25 cellular contexts compared by ENCODE assay signal in genomic region chr3:8871306-8871705, GRCh38.
"Had no signal": no experiment of that assay in that cellular context is flagged by ENCODE, and none has a peak within 500 bp of the region (broad histone marks: within the 10 kb centered on the region; RNA-seq: fewer than 3 reads in every experiment).

No MANE protein-coding gene starts in this region.

- H3K4me2 ChIP-seq: hepatocyte had no signal

- H3K27ac Mint-ChIP-seq: effector memory CD8-positive, alpha-beta T cell; nephron; stimulated activated naive B cell treated with anti-CD40 and anti-IgM and Interleukin-4, amounts not matched to agents 10 μg/mL and 1 μg/mL and 100 μg/mL, for 72 hours; stimulated activated naive CD8-positive, alpha-beta T cell treated with anti-CD3 and anti-CD28 coated beads, Interleukin-15, Interleukin-2, amounts not matched to agents 100 ng/mL and 50 ng/mL, for 24 hours had no signal

- ATAC-seq: effector memory CD8-positive, alpha-beta T cell; gastrocnemius medialis; heart left ventricle; left lobe of liver; naive thymus-derived CD4-positive, alpha-beta T cell; right lobe of liver; stimulated activated naive B cell treated with anti-CD40 and anti-IgM and Interleukin-4, amounts not matched to agents 10 μg/mL and 1 μg/mL and 100 μg/mL, for 72 hours; upper lobe of right lung had no signal

- H3K27ac ChIP-seq: gastrocnemius medialis, heart left ventricle, hepatocyte, right lobe of liver, thoracic aorta, tibial nerve, upper lobe of right lung, vagina had no signal

- H3K4me3 Mint-ChIP-seq: effector memory CD8-positive, alpha-beta T cell; naive thymus-derived CD4-positive, alpha-beta T cell; nephron; stimulated activated naive B cell treated with anti-CD40 and anti-IgM and Interleukin-4, amounts not matched to agents 10 μg/mL and 1 μg/mL and 100 μg/mL, for 72 hours; stimulated activated naive CD8-positive, alpha-beta T cell treated with anti-CD3 and anti-CD28 coated beads, Interleukin-15, Interleukin-2, amounts not matched to agents 100 ng/mL and 50 ng/mL, for 24 hours had no signal

- H3K27me3 ChIP-seq: gastrocnemius medialis, heart left ventricle, hepatocyte, right lobe of liver, tibial nerve, upper lobe of right lung, vagina had no signal

- H3K9me3 ChIP-seq: gastrocnemius medialis, heart left ventricle, right lobe of liver, thoracic aorta, tibial nerve, upper lobe of right lung, vagina had no signal

- DNase-seq: cortex of kidney; effector memory CD8-positive, alpha-beta T cell; gastrocnemius medialis; heart left ventricle; kidney; mesendoderm; midbrain; naive thymus-derived CD4-positive, alpha-beta T cell; nucleus accumbens; posterior cingulate gyrus; retina; right lobe of liver; small intestine; stimulated activated CD4-positive, alpha-beta T cell treated with anti-CD3 and anti-CD28 coated beads, Interleukin-15, amount 100 ng/mL, for 24 hours; stimulated activated CD4-positive, alpha-beta T cell treated with anti-CD3 and anti-CD28 coated beads, Interleukin-2, amount 100 ng/mL, for 48 hours; stimulated activated naive B cell treated with anti-CD40 and anti-IgM and Interleukin-4, amounts not matched to agents 10 μg/mL and 1 μg/mL and 100 μg/mL, for 72 hours; upper lobe of right lung had no signal

- H3K4me1 ChIP-seq: gastrocnemius medialis, heart left ventricle, right lobe of liver, tibial nerve, upper lobe of right lung, vagina had no signal

- H3K4me1 Mint-ChIP-seq: stimulated activated naive B cell treated with anti-CD40 and anti-IgM and Interleukin-4, amounts not matched to agents 10 μg/mL and 1 μg/mL and 100 μg/mL, for 72 hours had no signal

- H3K79me2 ChIP-seq: hepatocyte had no signal

- H3K27me3 Mint-ChIP-seq: effector memory CD8-positive, alpha-beta T cell; naive thymus-derived CD4-positive, alpha-beta T cell; stimulated activated naive B cell treated with anti-CD40 and anti-IgM and Interleukin-4, amounts not matched to agents 10 μg/mL and 1 μg/mL and 100 μg/mL, for 72 hours; stimulated activated naive CD8-positive, alpha-beta T cell treated with anti-CD3 and anti-CD28 coated beads, Interleukin-15, Interleukin-2, amounts not matched to agents 100 ng/mL and 50 ng/mL, for 24 hours had no signal

- H3K9me3 Mint-ChIP-seq: nephron; stimulated activated naive CD8-positive, alpha-beta T cell treated with anti-CD3 and anti-CD28 coated beads, Interleukin-15, Interleukin-2, amounts not matched to agents 100 ng/mL and 50 ng/mL, for 24 hours had no signal

- FAIRE-seq: kidney, small intestine had no signal

- H2AFZ ChIP-seq: hepatocyte had no signal

- H3K4me3 ChIP-seq: gastrocnemius medialis, heart left ventricle, hepatocyte, lung, right lobe of liver, thoracic aorta, tibial nerve, upper lobe of right lung, vagina had no signal

- H3K36me3 ChIP-seq: gastrocnemius medialis, heart left ventricle, right lobe of liver, thoracic aorta, upper lobe of right lung, vagina had no signal
